ENCODE assay signal across 1 cellular context in genomic region chr12:46549527-46550265, GRCh38.
TF ChIP-seq lines count a peak whose summit lies in the region.

No MANE protein-coding gene starts in this region.

TF ChIP-seq in H1, 55 proteins besides CTCF, POLR2A, EP300 and RAD21 (continued from another document):
- no peak for TF ChIP-seq CHD7 (IDR thresholded peaks at IDR 0.05; ENCODE audit: insufficient replicate concordance, low read length)
- no peak for TF ChIP-seq SRF (IDR thresholded peaks at IDR 0.05; ENCODE audit: low read depth, low read length)
- no peak for TF ChIP-seq BRCA1 (IDR thresholded peaks at IDR 0.05; ENCODE audit: low read depth, low read length)
- TF ChIP-seq MAFK (IDR thresholded peaks at IDR 0.05; ENCODE audit: low read depth, low read length): no peak
- no peak for TF ChIP-seq TAF1 (IDR thresholded peaks at IDR 0.05; ENCODE audit: low read depth, low read length)
